In genomic region chr21:36040389-36040788, GRCh38 we compare ENCODE assay signal across 23 cellular contexts. TPM values are rescaled to one million over a fixed set of nuclear protein-coding genes. Genes with fewer than 3 reads are reported as not detected.
"Had no signal": no experiment of that assay in that cellular context is flagged by ENCODE, and none has a peak within 500 bp of the region (broad histone marks: within the 10 kb centered on the region; RNA-seq: fewer than 3 reads in every experiment).

No MANE protein-coding gene starts in this region.

- ATAC-seq: activated naive CD8-positive, alpha-beta T cell treated with anti-CD3 and anti-CD28 coated beads, Interleukin-2, amount 50 U/mL, for 24 hours had no signal

- H3K27me3 Mint-ChIP-seq: activated CD4-positive, alpha-beta memory T cell treated with anti-CD3 and anti-CD28 coated beads for 36 hours; activated CD4-positive, alpha-beta T cell treated with anti-CD3 and anti-CD28 coated beads, Interleukin-2, amount 10 ng/mL, durations not matched to agents 7 days and 5 days; activated naive CD4-positive, alpha-beta T cell treated with anti-CD3 and anti-CD28 coated beads, Interleukin-2, amount 50 U/mL, for 24 hours; activated naive CD8-positive, alpha-beta T cell treated with anti-CD3 and anti-CD28 coated beads, Interleukin-2, amount 50 U/mL, for 24 hours; brain had no signal

- H3K4me1 ChIP-seq: Peyer's patch had no signal

- H3K4me3 ChIP-seq: Peyer's patch, SJCRH30 had no signal

- H3K27ac Mint-ChIP-seq: activated CD4-positive, alpha-beta memory T cell treated with anti-CD3 and anti-CD28 coated beads for 36 hours; activated CD4-positive, alpha-beta T cell treated with anti-CD3 and anti-CD28 coated beads, Interleukin-2, amount 10 ng/mL, durations not matched to agents 7 days and 5 days; activated naive CD4-positive, alpha-beta T cell treated with anti-CD3 and anti-CD28 coated beads, Interleukin-2, amount 50 U/mL, for 24 hours; activated naive CD8-positive, alpha-beta T cell treated with anti-CD3 and anti-CD28 coated beads, Interleukin-2, amount 50 U/mL, for 24 hours; brain had no signal

- H3K4me1 Mint-ChIP-seq: activated CD4-positive, alpha-beta T cell treated with anti-CD3 and anti-CD28 coated beads, Interleukin-2, amount 10 ng/mL, durations not matched to agents 7 days and 5 days; activated naive CD4-positive, alpha-beta T cell treated with anti-CD3 and anti-CD28 coated beads, Interleukin-2, amount 50 U/mL, for 24 hours; activated naive CD8-positive, alpha-beta T cell treated with anti-CD3 and anti-CD28 coated beads, Interleukin-2, amount 50 U/mL, for 24 hours; brain had no signal

- H3K4me2 ChIP-seq: SK-N-SH had no signal

- H3K27me3 ChIP-seq: Peyer's patch, SJCRH30 had no signal

- DNase-seq: activated CD4-positive, alpha-beta memory T cell treated with anti-CD3 and anti-CD28 coated beads for 36 hours; activated CD4-positive, alpha-beta T cell treated with anti-CD3 and anti-CD28 coated beads, Interleukin-2, amount 10 ng/mL, durations not matched to agents 7 days and 5 days; activated CD4-positive, CD25-positive, alpha-beta regulatory T cell; activated CD8-positive, alpha-beta memory T cell treated with anti-CD3 and anti-CD28 coated beads, Interleukin-2, amount 50 U/mL, for 4 hours; activated naive CD4-positive, alpha-beta T cell; activated naive CD8-positive, alpha-beta T cell treated with anti-CD3 and anti-CD28 coated beads, Interleukin-2, amount 50 U/mL, for 24 hours; amniotic stem cell; KG1; NCI-H1048; NCI-H146; NCI-H187 treated with DMSO at 0.1 percent for 48 hours; NCI-H2107; NCI-H2171 treated with DMSO at 0.1 percent for 48 hours; NCI-H226; NCI-H69; Right ventricle myocardium superior; SJCRH30; SK-N-SH; T-helper 1 cell had no signal

- H3K9me3 Mint-ChIP-seq: activated CD4-positive, alpha-beta memory T cell treated with anti-CD3 and anti-CD28 coated beads for 36 hours; activated CD4-positive, alpha-beta T cell treated with anti-CD3 and anti-CD28 coated beads, Interleukin-2, amount 10 ng/mL, durations not matched to agents 7 days and 5 days; activated naive CD4-positive, alpha-beta T cell treated with anti-CD3 and anti-CD28 coated beads, Interleukin-2, amount 50 U/mL, for 24 hours; activated naive CD8-positive, alpha-beta T cell treated with anti-CD3 and anti-CD28 coated beads, Interleukin-2, amount 50 U/mL, for 24 hours; brain had no signal

- H3K27ac ChIP-seq: Peyer's patch, SJCRH30, VCaP had no signal

- H3K9me2 ChIP-seq: SK-N-SH had no signal

- H3K4me3 Mint-ChIP-seq: activated CD4-positive, alpha-beta memory T cell treated with anti-CD3 and anti-CD28 coated beads for 36 hours; activated CD4-positive, alpha-beta T cell treated with anti-CD3 and anti-CD28 coated beads, Interleukin-2, amount 10 ng/mL, durations not matched to agents 7 days and 5 days; activated naive CD4-positive, alpha-beta T cell treated with anti-CD3 and anti-CD28 coated beads, Interleukin-2, amount 50 U/mL, for 24 hours; activated naive CD8-positive, alpha-beta T cell treated with anti-CD3 and anti-CD28 coated beads, Interleukin-2, amount 50 U/mL, for 24 hours; brain had no signal

- H3K9me3 ChIP-seq: Peyer's patch, SJCRH30, SK-N-SH had no signal

RNA-seq across cellular contexts. Expression of gene CBR1, which starts 29.4 kb away (rescaled TPM):
- total RNA-seq: SJCRH30 had no signal
